In the genomic region with DNA sequence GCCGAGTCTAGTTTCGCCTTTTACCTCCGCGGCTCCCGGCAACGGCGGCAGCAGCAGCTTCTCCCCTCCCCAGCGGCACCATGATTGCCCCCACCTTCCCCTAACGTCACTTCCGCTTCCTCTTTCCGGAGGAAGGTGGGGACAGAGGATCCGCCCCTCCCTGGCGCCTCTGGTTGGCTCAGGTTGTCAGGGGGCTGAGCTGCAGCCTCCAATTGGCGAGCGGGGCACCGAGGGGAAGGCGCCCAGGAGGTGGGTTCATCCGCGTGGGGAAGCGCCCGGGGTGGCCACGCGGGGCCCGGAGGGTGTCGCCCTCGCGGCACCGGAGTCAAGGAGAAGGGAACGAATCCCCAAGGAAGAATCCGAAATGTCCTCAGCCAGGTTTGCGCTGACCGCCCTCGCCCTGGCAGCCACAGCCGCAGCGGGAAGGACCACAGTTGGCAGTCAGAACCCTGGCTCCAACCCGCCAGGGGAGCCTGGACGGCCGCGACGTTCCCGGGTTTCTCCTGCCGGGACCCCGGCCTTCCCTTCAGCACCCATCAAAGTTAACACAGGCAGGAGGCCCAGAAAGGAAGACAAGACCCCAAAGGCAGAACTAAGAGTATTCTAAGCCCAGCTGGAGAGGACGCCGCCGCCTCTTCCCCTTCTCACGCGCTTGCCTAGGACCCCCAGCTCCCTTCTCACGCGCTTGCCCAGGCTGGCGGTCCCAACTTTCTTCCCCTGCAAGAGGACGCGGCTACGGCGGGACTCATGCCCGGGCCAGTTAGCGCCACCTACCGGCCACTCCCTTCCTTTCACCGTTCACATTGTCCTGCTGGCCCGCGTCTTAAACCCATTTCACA, we compare ENCODE assay signal across 8 cellular contexts. TPM values are rescaled to one million over a fixed set of nuclear protein-coding genes. Genes with fewer than 3 reads are reported as not detected.
DNase-seq lines count a peak whose midpoint lies in the region; ATAC-seq, FAIRE-seq and TF ChIP-seq lines count a peak whose summit lies in the region.

A gene (minus strand): TSS at position 86 of the 839 bp plus-strand sequence. CDS start 1,934 bp downstream, outside the sequence.

- DNase-seq in GM12891 (ENCODE audit: insufficient read length, low spot score) (peak; percentile 98), NCI-H1436 treated with DMSO at 0.1 percent for 48 hours (lab: John Stamatoyannopoulos, UW) (peak; percentile 82), T-cell (peak; percentile 89 to 98 (median 96)), heart right ventricle (peak; percentile 97 to 98), posterior vena cava (ENCODE audit: low spot score) (peak; percentile 99), ureter (ENCODE audit: low spot score) (peak; percentile 98)

- H3K27ac Mint-ChIP-seq in T-cell: peak within 1 kb of the TSS; percentile 96

- CTCF ChIA-PET in T-cell (lab: Charles Lee): interaction anchor here (0.5 to 1.6 kb wide), 17 partner anchors 9 to 353 kb away, joined by 3 to 19 read pairs (median 4); a partner anchor contains a TSS

- H3K4me1 Mint-ChIP-seq in T-cell: peaks cover 34% of the 10 kb centered on the region in 3 donors

- H3K27me3 ChIP-seq in heart right ventricle: no peaks in the 10 kb centered on the region

- peak; percentile 89 to 96 (median 93) for TF ChIP-seq CTCF in heart right ventricle (IDR thresholded peaks at IDR 0.05)

- peak within 1 kb of the TSS; percentile 94 to 100 (median 96) for H3K4me3 Mint-ChIP-seq in T-cell

- 0 to 1% (median 0%) methylated on average over 60 to 61 of the region's 61 CpGs for WGBS in adipose tissue, 3 donors
- 0% methylated on average over 58 to 61 of the region's 61 CpGs for whole genome bisulfite sequencing in heart right ventricle, 2 donors

- peaks cover 0 to 51% (median 42%) of the 10 kb centered on the region in 9 donors for H3K4me1 ChIP-seq in heart right ventricle

- no peaks in the 10 kb centered on the region for H3K27me3 Mint-ChIP-seq in T-cell

- H3K4me3 ChIP-seq in heart right ventricle: peak within 1 kb of the TSS; percentile 72 to 97 (median 86)

- H3K36me3 ChIP-seq in heart right ventricle: peaks cover 0 to 69% (median 20%) of the 10 kb centered on the region in 9 donors

- intact Hi-C loops in heart right ventricle (cut with DNase I) (loop anchor here in 7 of 10 donors (2.0 to 10.0 kb wide), 5 partner anchors 47 to 167 kb away; a partner anchor contains a TSS), posterior vena cava (cut with DNase I) (no loop called here)

- no peaks in the 10 kb centered on the region for H3K9me3 ChIP-seq in heart right ventricle

- FAIRE-seq in GM12891 (lab: Jason Lieb, UNC): peak; percentile 97

- POLR2A ChIA-PET in T-cell (lab: Charles Lee): interaction anchor here in 1 of 2 donors (1.2 kb wide), 1 partner anchor 52 kb away, joined by 10 read pairs; a partner anchor contains a TSS

- peak; percentile 69 for TF ChIP-seq POLR2A in GM12891 (IDR thresholded peaks at IDR 0.05; ENCODE audit: low read depth, low read length)

- peak; percentile 87 for ATAC-seq in HG02840 (IDR thresholded peaks at IDR 0.05; ENCODE audit: low FRiP score, unreplicated experiment)
- peak; percentile 98 to 99 (median 98) for ATAC-seq in T-cell (replicated peaks in 1 of 4)
- peak; percentile 99 to 100 (median 99) for ATAC-seq in heart right ventricle

- H3K9me3 Mint-ChIP-seq in T-cell: no peaks in the 10 kb centered on the region

- peaks cover 30% of the 10 kb centered on the region for H3K36me3 Mint-ChIP-seq in T-cell

- peak within 1 kb of the TSS; percentile 92 for H3K27ac ChIP-seq in adipose tissue (ENCODE audit: low read depth, low read length)
- H3K27ac ChIP-seq in heart right ventricle: peak within 1 kb of the TSS; percentile 75 to 98 (median 94)

TF ChIP-seq in GM12891, 5 proteins besides CTCF, POLR2A, EP300 and RAD21:
- peak; percentile 78; the same call in 1 of the 2 replicates for TF ChIP-seq TAF1 (IDR thresholded peaks at IDR 0.05; ENCODE audit: low read depth, low read length)
- no peak for TF ChIP-seq POU2F2 (IDR thresholded peaks at IDR 0.05; ENCODE audit: low read depth, low read length)
- no peak for TF ChIP-seq PAX5 (IDR thresholded peaks at IDR 0.05; ENCODE audit: insufficient read depth, low read length, severe bottlenecking)
- TF ChIP-seq POLR2AphosphoS5 (IDR thresholded peaks at IDR 0.05; ENCODE audit: low read depth, low read length): peak; percentile 73; the same call in 1 of the 2 replicates
- peak; percentile 80 for TF ChIP-seq SPI1 (IDR thresholded peaks at IDR 0.05; ENCODE audit: low read depth, low read length)

RNA-seq across cellular contexts. Expression of the gene that starts here (rescaled TPM):
- polyA plus RNA-seq in GM12891 (2012; ENCODE audit: low read depth, missing spikeins): 4.3 TPM
- total RNA-seq in T-cell (10 to 100 TPM; 23.6 to 29.9 (median 24.9) TPM), heart right ventricle (10 to 100 TPM; 10.0 to 17.1 (median 11.0) TPM), posterior vena cava (10 to 100 TPM; 17.8 to 19.8 TPM), ureter (31.7 TPM)
- polyA plus RNA-seq in adipose tissue (1 to 10 TPM; 2.0 to 4.4 (median 3.9) TPM), heart right ventricle (1 to 10 TPM; 1.5 to 2.1 TPM)

Comparison
In these comparisons a context has a peak if more than half of its experiments do, and no peak if none do; other contexts are left out.
1. Peak in every context shown above with its lines: DNase-seq, ATAC-seq, H3K4me3 ChIP-seq and H3K27ac ChIP-seq.
2. intact Hi-C loops: an anchor here in heart right ventricle (2.0 to 10.0 kb wide); none called in posterior vena cava.